In genomic region chr21:31204801-31205200, GRCh38 we compare ENCODE assay signal across 16 cellular contexts.
"Had no signal": no experiment of that assay in that cellular context is flagged by ENCODE, and none has a peak within 500 bp of the region (broad histone marks: within the 10 kb centered on the region; RNA-seq: fewer than 3 reads in every experiment).

No MANE protein-coding gene starts in this region.

- H3K79me2 ChIP-seq: hepatocyte had no signal

- H3K27ac ChIP-seq: epithelial cell of prostate, gastrocnemius medialis, hepatocyte, sigmoid colon had no signal

- H3K4me3 ChIP-seq: gastrocnemius medialis, hepatocyte, sigmoid colon had no signal

- H3K36me3 ChIP-seq: gastrocnemius medialis, sigmoid colon had no signal

- H3K4me1 ChIP-seq: gastrocnemius medialis, sigmoid colon had no signal

- H2AFZ ChIP-seq: hepatocyte had no signal

- H3K9me3 ChIP-seq: gastrocnemius medialis, sigmoid colon had no signal

- DNase-seq: activated CD4-positive, alpha-beta T cell treated with anti-CD3 and anti-CD28 coated beads, Interleukin-2, amount 50 U/mL, for 4 hours; activated naive CD8-positive, alpha-beta T cell treated with anti-CD3 and anti-CD28 coated beads, Interleukin-2, amount 10 ng/mL, durations not matched to agents 7 days and 5 days; activated T-cell treated with anti-CD3 and anti-CD28 coated beads, Interleukin-2, amount 50 U/mL, for 72 hours; anterior cingulate cortex; cerebellar nuclear complex; effector memory CD8-positive, alpha-beta T cell; gastrocnemius medialis; kidney; left ventricle myocardium superior; mesenchymal stem cell; sigmoid colon; stimulated activated CD4-positive, alpha-beta T cell treated with anti-CD3 and anti-CD28 coated beads, Interleukin-2, amount 100 ng/mL, for 24 hours; stimulated activated naive B cell treated with anti-CD40 and anti-IgM and Interleukin-4, amounts not matched to agents 10 μg/mL and 1 μg/mL and 100 μg/mL, for 72 hours; substantia nigra had no signal

- H3K27me3 ChIP-seq: gastrocnemius medialis, hepatocyte, sigmoid colon had no signal

- H3K4me2 ChIP-seq: hepatocyte had no signal
